Comparison of ENCODE assay signal across 10 cellular contexts in genomic region chr2:10404324-10405143, GRCh38. TPM values are rescaled to one million over a fixed set of nuclear protein-coding genes. Genes with fewer than 3 reads are reported as not detected.
A peak's percentile ranks its signal among the peaks of the same experiment; 100 is the strongest.
DNase-seq lines count a peak whose midpoint lies in the region; ATAC-seq and TF ChIP-seq lines count a peak whose summit lies in the region.
"Had no signal": no experiment of that assay in that cellular context is flagged by ENCODE, and none has a peak within 500 bp of the region (broad histone marks: within the 10 kb centered on the region; RNA-seq: fewer than 3 reads in every experiment).

No MANE protein-coding gene starts in this region.

- peaks cover 2% of the 10 kb centered on the region; the same call in 1 of the 2 replicates for H3K9me3 ChIP-seq in AG04450 (ENCODE audit: control insufficient read depth, insufficient read depth, low read length)
- no peaks in the 10 kb centered on the region for H3K9me3 ChIP-seq in Panc1 (ENCODE audit: control insufficient read depth, insufficient read depth, low read depth, low read length)
- H3K9me3 ChIP-seq in neural progenitor cell (ENCODE audit: low read depth) = no peaks in the 10 kb centered on the region

- peaks cover 3% of the 10 kb centered on the region for H3K36me3 Mint-ChIP-seq in neural progenitor cell

- no peak overlapping the region for H3K4me3 ChIP-seq in AG04450 (ENCODE audit: low read depth, low read length)
- H3K4me3 ChIP-seq in Panc1 (ENCODE audit: low read depth in 2 of 2, low read length in 2 of 2) = no peak overlapping the region
- no peak overlapping the region for H3K4me3 ChIP-seq in neural progenitor cell

- DNase-seq in AG04450 (ENCODE audit: low read depth, low spot score) (no peak), Panc1 (ENCODE audit: low read depth, low spot score) (no peak), epithelial cell of prostate (ENCODE audit: low read depth, low spot score) (no peak), neural progenitor cell (ENCODE audit: low spot score) (peak; percentile 25), T-helper 1 cell (no peak), GDM1 (lab: John Stamatoyannopoulos, UW) (no peak), NCI-H187 (lab: John Stamatoyannopoulos, UW) (no peak)
- DNase-seq in activated effector memory CD4-positive, alpha-beta T cell treated with anti-CD3 and anti-CD28 coated beads, Interleukin-2, amount 50 U/mL, for 16 hours = no peak
- DNase-seq: activated CD4-positive, alpha-beta T cell treated with anti-CD3 and anti-CD28 coated beads, Interleukin-2, amount 10 ng/mL, durations not matched to agents 24 days and 14 days; NCI-H1417 had no signal

- ATAC-seq in Panc1 = no peak

- POLR2A ChIA-PET in AG04450 (lab: Yijun Ruan, JAX) = no interaction called here
- POLR2A ChIA-PET in Panc1 (lab: Charles Lee) = interaction anchor here (0.6 kb wide), 1 partner anchor 18 kb away, joined by 3 read pairs; no protein-coding TSS in a partner anchor

- no peaks in the 10 kb centered on the region for H3K27me3 ChIP-seq in AG04450 (ENCODE audit: control insufficient read depth, insufficient read depth, low read length)
- no peaks in the 10 kb centered on the region for H3K27me3 ChIP-seq in Panc1 (ENCODE audit: control insufficient read depth, insufficient read depth, low read length)
- H3K27me3 ChIP-seq in neural progenitor cell = no peaks in the 10 kb centered on the region

- CTCF ChIA-PET in AG04450 (lab: Charles Lee) (interaction anchor here (0.7 to 2.8 kb wide), 3 partner anchors 31 to 307 kb away, joined by 3 to 8 read pairs (median 3); no protein-coding TSS in a partner anchor), Panc1 (lab: Charles Lee) (interaction anchor here (0.5 kb wide), 1 partner anchor 103 kb away, joined by 3 read pairs; no protein-coding TSS in a partner anchor)

- peaks cover 6% of the 10 kb centered on the region for H3K9me3 Mint-ChIP-seq in neural progenitor cell
- H3K9me3 Mint-ChIP-seq: activated CD4-positive, alpha-beta T cell treated with anti-CD3 and anti-CD28 coated beads, Interleukin-2, amount 10 ng/mL, durations not matched to agents 24 days and 14 days had no signal

- H3K4me3 Mint-ChIP-seq in neural progenitor cell = no peak overlapping the region
- H3K4me3 Mint-ChIP-seq: activated CD4-positive, alpha-beta T cell treated with anti-CD3 and anti-CD28 coated beads, Interleukin-2, amount 10 ng/mL, durations not matched to agents 24 days and 14 days had no signal

- H3F3A ChIP-seq in neural progenitor cell (ENCODE audit: low read depth) = no peaks in the 10 kb centered on the region

- BruUV-seq in Panc1 (replicated peaks; lab: Mats Ljungman, UMichigan) = no TSS peak

- no peaks in the 10 kb centered on the region for H4K20me1 ChIP-seq in neural progenitor cell (ENCODE audit: low read depth)

- 0 out of 2 replicates have a peak, but pooled peaks cover 3% of the 10 kb centered on the region for H3K36me3 ChIP-seq in Panc1 (ENCODE audit: control insufficient read depth, insufficient read depth, low read length)
- H3K36me3 ChIP-seq in neural progenitor cell = no peaks in the 10 kb centered on the region

- H3K4me2 ChIP-seq in neural progenitor cell = peak overlapping the region; percentile 18

- peak overlapping the region; percentile 57 for H3K27ac ChIP-seq in AG04450 (ENCODE audit: low read depth, low read length)
- H3K27ac ChIP-seq in Panc1 (ENCODE audit: low read length) = peak overlapping the region; percentile 99
- peak overlapping the region; percentile 82 for H3K27ac ChIP-seq in epithelial cell of prostate
- no peak overlapping the region for H3K27ac ChIP-seq in neural progenitor cell

- peaks cover 88% of the 10 kb centered on the region for H3K4me1 ChIP-seq in Panc1 (ENCODE audit: control insufficient read depth, insufficient read depth, low read length)
- H3K4me1 ChIP-seq in neural progenitor cell = peaks cover 7% of the 10 kb centered on the region

- no peaks in the 10 kb centered on the region for H3K79me2 ChIP-seq in neural progenitor cell (ENCODE audit: low read depth)

- intact Hi-C loops in Panc1 (cut with micrococcal nuclease; ENCODE audit: unreplicated experiment) = loop anchor here (5.0 to 10.0 kb wide), 2 partner anchors 62 to 260 kb away; no protein-coding TSS in a partner anchor

- H3K9ac ChIP-seq in neural progenitor cell = no peak overlapping the region

- H2AFZ ChIP-seq in neural progenitor cell (replicated peaks) = peak overlapping the region; percentile 68

- H3K27ac Mint-ChIP-seq in neural progenitor cell = no peak overlapping the region
- H3K27ac Mint-ChIP-seq: activated CD4-positive, alpha-beta T cell treated with anti-CD3 and anti-CD28 coated beads, Interleukin-2, amount 10 ng/mL, durations not matched to agents 24 days and 14 days had no signal

- TF ChIP-seq CTCF in AG04450 (IDR thresholded peaks at IDR 0.05; ENCODE audit: low read depth, low read length) (no peak), Panc1 (IDR thresholded peaks at IDR 0.05) (no peak), neural progenitor cell (IDR thresholded peaks at IDR 0.05) (no peak)

- H3K27me3 Mint-ChIP-seq in neural progenitor cell (ENCODE audit: insufficient read depth, low read depth) = peaks cover 6% of the 10 kb centered on the region
- H3K27me3 Mint-ChIP-seq: activated CD4-positive, alpha-beta T cell treated with anti-CD3 and anti-CD28 coated beads, Interleukin-2, amount 10 ng/mL, durations not matched to agents 24 days and 14 days had no signal

- peaks cover 16% of the 10 kb centered on the region for H3K4me1 Mint-ChIP-seq in neural progenitor cell

- in situ Hi-C loops in Panc1 (cut with HindIII; ENCODE audit: low pct_unique_long_range_greater_than_20kb, low sequenced_read_pairs) = no loop called here

RNA-seq across cellular contexts. Expression of gene ODC1, which starts 43.6 kb away (rescaled TPM):
- polyA plus RNA-seq in AG04450 (2011; rRNA removed) = 143 and 168 TPM in 2 replicates
- 92.7 and 98.7 TPM in 2 replicates for polyA minus RNA-seq in AG04450 (2011; rRNA and poly(A)+ RNA removed)
- 159 TPM for total RNA-seq in Panc1 (2021; ENCODE audit: unreplicated experiment)
- 135 TPM for polyA plus RNA-seq in Panc1 (2012; ENCODE audit: insufficient read length)
- total RNA-seq in neural progenitor cell (ENCODE audit: low replicate concordance) = 348 and 437 TPM in 2 replicates
